1 cellular context compared by ENCODE assay signal in genomic region chr12:63276537-63277365, GRCh38.
TF ChIP-seq lines count a peak whose summit lies in the region.

No MANE protein-coding gene starts in this region.

TF ChIP-seq in Ishikawa, 13 proteins besides CTCF, POLR2A, EP300 and RAD21 (continued from another document):
- no peak for TF ChIP-seq CREB1 (IDR thresholded peaks at IDR 0.05; ENCODE audit: low read depth)
- TF ChIP-seq NFIC (IDR thresholded peaks at IDR 0.05) = no peak
